Comparison of ENCODE assay signal across 1 cellular context in the genomic region with DNA sequence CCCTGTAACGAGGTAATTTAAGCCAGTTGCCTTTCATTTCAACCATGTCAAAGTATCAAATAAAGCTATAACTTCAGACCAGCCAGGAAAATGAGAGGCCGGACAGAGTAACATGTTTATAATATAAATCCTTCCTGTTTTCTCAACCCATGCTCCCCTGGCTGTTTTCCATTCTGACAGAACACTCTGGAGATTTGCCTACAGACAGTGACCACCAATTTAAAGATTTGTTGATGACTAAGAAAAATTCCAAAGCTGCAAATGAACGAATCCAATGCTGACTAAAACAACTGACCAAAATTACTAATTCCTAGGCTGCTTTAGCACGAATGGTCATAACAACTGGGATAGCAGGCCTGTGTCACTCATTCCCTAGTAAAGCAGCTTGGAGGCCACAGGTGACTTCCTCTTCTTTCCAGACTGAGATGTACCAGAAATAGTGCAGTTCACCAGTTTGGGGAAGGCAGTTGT.
TF ChIP-seq lines count a peak whose summit lies in the region.

No MANE protein-coding gene starts in this region.

TF ChIP-seq in HepG2, 621 proteins besides CTCF, POLR2A, EP300 and RAD21 (continued from another document):
- no peak for TF ChIP-seq ZNF142 (CRISPR knock-in tag; IDR thresholded peaks at IDR 0.05)
- 0 out of 2 replicates have a peak, but pooled peaks have one; percentile 8 for TF ChIP-seq YEATS4 (CRISPR knock-in tag; IDR thresholded peaks at IDR 0.05; ENCODE audit: borderline replicate concordance)
- no peak for TF ChIP-seq ZBTB39 (CRISPR knock-in tag; IDR thresholded peaks at IDR 0.05)
- no peak for TF ChIP-seq NFRKB (IDR thresholded peaks at IDR 0.05)
- TF ChIP-seq RFX1 (IDR thresholded peaks at IDR 0.05), result no peak
- TF ChIP-seq ZNF18 (CRISPR knock-in tag; IDR thresholded peaks at IDR 0.05; ENCODE audit: insufficient replicate concordance), result peak; percentile 8
- TF ChIP-seq MTF1 (CRISPR knock-in tag; IDR thresholded peaks at IDR 0.05), result no peak
- no peak for TF ChIP-seq ZNF558 (CRISPR knock-in tag; IDR thresholded peaks at IDR 0.05; ENCODE audit: borderline replicate concordance)
- TF ChIP-seq RORA (CRISPR knock-in tag; IDR thresholded peaks at IDR 0.05), result no peak
- TF ChIP-seq ISL2 (CRISPR knock-in tag; IDR thresholded peaks at IDR 0.05), result no peak
- TF ChIP-seq, protein P1, sequence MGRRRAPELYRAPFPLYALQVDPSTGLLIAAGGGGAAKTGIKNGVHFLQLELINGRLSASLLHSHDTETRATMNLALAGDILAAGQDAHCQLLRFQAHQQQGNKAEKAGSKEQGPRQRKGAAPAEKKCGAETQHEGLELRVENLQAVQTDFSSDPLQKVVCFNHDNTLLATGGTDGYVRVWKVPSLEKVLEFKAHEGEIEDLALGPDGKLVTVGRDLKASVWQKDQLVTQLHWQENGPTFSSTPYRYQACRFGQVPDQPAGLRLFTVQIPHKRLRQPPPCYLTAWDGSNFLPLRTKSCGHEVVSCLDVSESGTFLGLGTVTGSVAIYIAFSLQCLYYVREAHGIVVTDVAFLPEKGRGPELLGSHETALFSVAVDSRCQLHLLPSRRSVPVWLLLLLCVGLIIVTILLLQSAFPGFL (CRISPR knock-in tag; IDR thresholded peaks at IDR 0.05), result no peak
- TF ChIP-seq MEIS1 (CRISPR knock-in tag; IDR thresholded peaks at IDR 0.05; ENCODE audit: borderline replicate concordance), result no peak
- no peak for TF ChIP-seq ZSCAN31 (CRISPR knock-in tag; IDR thresholded peaks at IDR 0.05; ENCODE audit: low read depth)
- TF ChIP-seq ZNF598 (CRISPR knock-in tag; IDR thresholded peaks at IDR 0.05; ENCODE audit: borderline replicate concordance), result no peak
- TF ChIP-seq ARID3A (IDR thresholded peaks at IDR 0.05; ENCODE audit: low read depth, low read length), result no peak
- TF ChIP-seq, protein P2, sequence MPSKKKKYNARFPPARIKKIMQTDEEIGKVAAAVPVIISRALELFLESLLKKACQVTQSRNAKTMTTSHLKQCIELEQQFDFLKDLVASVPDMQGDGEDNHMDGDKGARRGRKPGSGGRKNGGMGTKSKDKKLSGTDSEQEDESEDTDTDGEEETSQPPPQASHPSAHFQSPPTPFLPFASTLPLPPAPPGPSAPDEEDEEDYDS (CRISPR knock-in tag; IDR thresholded peaks at IDR 0.05), result no peak
